14 cellular contexts compared by ENCODE assay signal in the genomic region with DNA sequence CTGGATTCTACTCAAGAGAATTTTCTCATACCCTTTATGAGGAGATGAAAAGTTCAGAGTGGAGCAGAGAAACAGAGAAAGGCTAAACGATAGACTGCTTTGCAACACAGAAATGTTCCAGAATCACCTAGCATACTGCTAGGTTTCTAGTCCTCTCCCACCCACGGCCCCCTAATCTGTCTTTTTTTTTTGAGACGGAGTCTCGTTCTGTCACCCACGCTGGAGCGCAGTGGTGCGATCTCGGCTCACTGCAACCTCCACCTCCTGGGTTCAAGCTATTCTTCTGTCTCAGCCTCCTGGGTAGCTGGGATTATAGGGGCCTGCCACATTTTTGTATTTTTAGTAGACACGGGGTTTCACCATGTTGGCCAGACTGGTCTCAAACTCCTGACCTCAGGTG. TPM values are rescaled to one million over a fixed set of nuclear protein-coding genes. Genes with fewer than 3 reads are reported as not detected.
DNase-seq lines count a peak whose midpoint lies in the region; ATAC-seq and TF ChIP-seq lines count a peak whose summit lies in the region.
"Had no signal": no experiment of that assay in that cellular context is flagged by ENCODE, and none has a peak within 500 bp of the region (broad histone marks: within the 10 kb centered on the region; RNA-seq: fewer than 3 reads in every experiment).

No MANE protein-coding gene starts in this region.

- TF ChIP-seq CTCF in Loucy (conservative IDR thresholded peaks at IDR 0.05; ENCODE audit: low read length) (no peak), neural progenitor cell (IDR thresholded peaks at IDR 0.05) (no peak)

- no peaks in the 10 kb centered on the region for H3K27me3 Mint-ChIP-seq in effector memory CD8-positive, alpha-beta T cell
- no peaks in the 10 kb centered on the region for H3K27me3 Mint-ChIP-seq in neural progenitor cell (ENCODE audit: insufficient read depth, low read depth)
- H3K27me3 Mint-ChIP-seq: CD4-positive, CD25-positive, alpha-beta regulatory T cell had no signal

- peaks cover 79% of the 10 kb centered on the region for H3K36me3 Mint-ChIP-seq in effector memory CD8-positive, alpha-beta T cell (ENCODE audit: insufficient read depth)
- H3K36me3 Mint-ChIP-seq in neural progenitor cell, result peaks cover 40% of the 10 kb centered on the region

- H3K4me1 ChIP-seq in Loucy (ENCODE audit: insufficient read depth, low read length, poor library complexity, severe bottlenecking) (peaks cover 14% of the 10 kb centered on the region), neural progenitor cell (peaks cover 4% of the 10 kb centered on the region), SJCRH30 (no peaks in the 10 kb centered on the region)

- H3K36me3 ChIP-seq in Loucy (ENCODE audit: insufficient read depth, low read length) (peaks cover 61% of the 10 kb centered on the region; the same call in 1 of the 2 replicates), neural progenitor cell (no peaks in the 10 kb centered on the region), SJCRH30 (peaks cover 54% of the 10 kb centered on the region)

- H3K27ac ChIP-seq in neural progenitor cell, result no peak overlapping the region
- H3K27ac ChIP-seq in SJCRH30, result no peak overlapping the region
- H3K27ac ChIP-seq: C4-2B, GM23248 had no signal

- H3K4me3 ChIP-seq in Loucy (ENCODE audit: low read length, poor library complexity, severe bottlenecking), result no peak overlapping the region
- no peak overlapping the region for H3K4me3 ChIP-seq in neural progenitor cell
- no peak overlapping the region for H3K4me3 ChIP-seq in SJCRH30
- H3K4me3 ChIP-seq: GM23248 had no signal

- H3K9ac ChIP-seq in Loucy (ENCODE audit: low read depth, low read length, poor library complexity, severe bottlenecking) (no peak overlapping the region), neural progenitor cell (no peak overlapping the region)
- H3K9ac ChIP-seq: GM23248 had no signal

- no peak overlapping the region for H2AFZ ChIP-seq in Loucy (ENCODE audit: low read length)
- no peak overlapping the region for H2AFZ ChIP-seq in neural progenitor cell (replicated peaks)
- H2AFZ ChIP-seq: GM23248 had no signal

- peaks cover 22 to 30% of the 10 kb centered on the region in 2 donors for H3K4me1 Mint-ChIP-seq in effector memory CD8-positive, alpha-beta T cell (ENCODE audit: low read depth in 2 of 2)
- H3K4me1 Mint-ChIP-seq in neural progenitor cell, result peaks cover 17% of the 10 kb centered on the region

- peaks cover 95% of the 10 kb centered on the region for H3K79me2 ChIP-seq in Loucy (ENCODE audit: insufficient read depth, low read length)
- peaks cover 76% of the 10 kb centered on the region for H3K79me2 ChIP-seq in neural progenitor cell (ENCODE audit: low read depth)

- no peak for DNase-seq in effector memory CD8-positive, alpha-beta T cell
- DNase-seq in neural progenitor cell (ENCODE audit: low spot score) (no peak), activated gamma-delta T cell (lab: John Stamatoyannopoulos, UW) (no peak), KG1 (lab: John Stamatoyannopoulos, UW) (no peak), SJCRH30 (no peak), amniotic stem cell (lab: John Stamatoyannopoulos, UW) (no peak)
- DNase-seq: CD4-positive, CD25-positive, alpha-beta regulatory T cell; CD8-positive, alpha-beta memory T cell; DMS 273 treated with DMSO at 0.1 percent for 48 hours; DND-41; GM23248; HCEC 1CT had no signal

- H4K20me1 ChIP-seq in Loucy (ENCODE audit: insufficient read depth, low read length, poor library complexity, severe bottlenecking) (peaks cover 78% of the 10 kb centered on the region), neural progenitor cell (ENCODE audit: low read depth) (peaks cover 85% of the 10 kb centered on the region)

- no peaks in the 10 kb centered on the region for H3K9me2 ChIP-seq in Loucy (replicated peaks; ENCODE audit: low read depth, low read length)

- no peaks in the 10 kb centered on the region for H3K27me3 ChIP-seq in Loucy (ENCODE audit: insufficient read depth, low read length, poor library complexity, severe bottlenecking)
- H3K27me3 ChIP-seq in neural progenitor cell, result no peaks in the 10 kb centered on the region
- H3K27me3 ChIP-seq in SJCRH30, result no peaks in the 10 kb centered on the region

- H3F3A ChIP-seq in Loucy (ENCODE audit: low read depth), result no peaks in the 10 kb centered on the region
- peaks cover 15% of the 10 kb centered on the region for H3F3A ChIP-seq in neural progenitor cell (ENCODE audit: low read depth)

- peak overlapping the region; percentile 68 to 73 for H3K27ac Mint-ChIP-seq in effector memory CD8-positive, alpha-beta T cell
- peak overlapping the region; percentile 62 for H3K27ac Mint-ChIP-seq in neural progenitor cell

- no peak for ATAC-seq in effector memory CD8-positive, alpha-beta T cell (replicated peaks)

- no peaks in the 10 kb centered on the region for H3K9me3 ChIP-seq in Loucy (ENCODE audit: insufficient read depth, low read depth, low read length)
- H3K9me3 ChIP-seq in neural progenitor cell (ENCODE audit: low read depth), result no peaks in the 10 kb centered on the region
- no peaks in the 10 kb centered on the region for H3K9me3 ChIP-seq in SJCRH30 (replicated peaks)

- H3K9me3 Mint-ChIP-seq in effector memory CD8-positive, alpha-beta T cell, result no peaks in the 10 kb centered on the region
- no peaks in the 10 kb centered on the region for H3K9me3 Mint-ChIP-seq in neural progenitor cell
- H3K9me3 Mint-ChIP-seq: CD4-positive, CD25-positive, alpha-beta regulatory T cell; CD8-positive, alpha-beta memory T cell had no signal

- H3K4me2 ChIP-seq in Loucy (ENCODE audit: low read depth, low read length, poor library complexity, severe bottlenecking) (peak overlapping the region; percentile 30), neural progenitor cell (no peak overlapping the region)

- H3K4me3 Mint-ChIP-seq in effector memory CD8-positive, alpha-beta T cell, result no peak overlapping the region
- H3K4me3 Mint-ChIP-seq in neural progenitor cell, result no peak overlapping the region

RNA-seq across cellular contexts. Expression of a gene that starts 4.8 kb away (rescaled TPM):
- total RNA-seq in neural progenitor cell (ENCODE audit: low replicate concordance), result 123 and 125 TPM in 2 replicates
- total RNA-seq in SJCRH30 (2014; rRNA removed; shearing (Covaris generic)), result 47.7 and 57.4 TPM in 2 replicates

RNA-seq across cellular contexts. Expression of a gene that starts 4.9 kb away (rescaled TPM):
- 18.1 and 35.0 TPM in 2 replicates for total RNA-seq in neural progenitor cell (ENCODE audit: low replicate concordance)
- total RNA-seq in SJCRH30 (2014; rRNA removed; shearing (Covaris generic)), result 48.6 and 55.6 TPM in 2 replicates

RNA-seq across cellular contexts. Expression of a gene that starts 35.3 kb away (rescaled TPM):
- total RNA-seq in neural progenitor cell (ENCODE audit: low replicate concordance), result 4.0 and 6.2 TPM in 2 replicates
- total RNA-seq in SJCRH30 (2014; rRNA removed; shearing (Covaris generic)), result 6.8 and 8.0 TPM in 2 replicates
